In the genomic region with DNA sequence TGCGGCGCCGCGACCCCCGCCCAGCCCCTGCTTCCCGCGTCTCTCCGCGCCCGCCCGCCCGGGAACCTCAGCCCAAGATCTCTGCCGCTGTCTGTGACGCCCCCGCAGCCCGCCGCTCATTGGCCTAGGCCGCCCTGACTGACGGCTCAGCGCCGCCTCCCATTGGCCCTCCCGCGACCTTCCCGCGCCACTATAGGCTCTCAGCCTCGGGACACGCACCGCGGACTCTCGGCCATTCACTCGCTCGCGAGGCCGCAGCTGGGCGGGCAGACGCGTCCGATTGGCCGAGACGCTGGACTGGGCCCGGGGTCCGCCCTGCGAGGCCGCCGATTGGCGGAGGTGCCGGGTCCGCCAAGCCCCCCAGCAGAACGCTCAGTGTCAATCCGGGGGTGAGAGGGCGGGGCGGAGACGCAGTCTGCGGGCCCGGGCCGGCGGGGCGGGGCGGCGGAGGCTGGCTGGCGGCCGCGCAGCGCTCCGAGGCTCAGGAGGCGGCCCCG, we compare ENCODE assay signal across 8 cellular contexts. TPM values are rescaled to one million over a fixed set of nuclear protein-coding genes. Genes with fewer than 3 reads are reported as not detected.
DNase-seq lines count a peak whose midpoint lies in the region; ATAC-seq, FAIRE-seq and TF ChIP-seq lines count a peak whose summit lies in the region.

TSS of gene PRKACA (minus strand) at position 95 of the 497 bp plus-strand sequence. CDS start 215 bp downstream, outside the sequence.

- intact Hi-C loops in activated B cell treated with CpG ODN at 0.5 μM for 24 hours (cut with micrococcal nuclease): loop anchor here (1.0 to 10.0 kb wide), 4 partner anchors 19 to 323 kb away; partner anchors contain the start of genes ASF1B, DCAF15 and ZSWIM4

- peak within 1 kb of the TSS; percentile 98 to 99 for H3K27ac ChIP-seq in small intestine (ENCODE audit: low read depth in 1 of 2, low read length in 1 of 2)

- WGBS in small intestine, 3 donors: 0% methylated on average over 34 to 67 of the region's 67 CpGs

- H3K36me3 Mint-ChIP-seq in activated B cell treated with CpG ODN at 0.5 μM for 24 hours (ENCODE audit: low read depth): peaks cover 1% of the 10 kb centered on the region

- H3K4me3 ChIP-seq in cardiac fibroblast (replicated peaks in 1 of 2; ENCODE audit: low read depth in 2 of 2, low read length in 2 of 2) (peak within 1 kb of the TSS; percentile 80 to 95), small intestine (ENCODE audit: low read depth in 1 of 2, low read length in 2 of 2) (peak within 1 kb of the TSS; percentile 87 to 92)

- H3K27me3 ChIP-seq in small intestine (ENCODE audit: control insufficient read depth in 2 of 2, insufficient read depth in 2 of 2, low read length in 2 of 2): no peaks in the 10 kb centered on the region

- H3K4me3 Mint-ChIP-seq in activated B cell treated with CpG ODN at 0.5 μM for 24 hours: peak within 1 kb of the TSS; percentile 89

- peaks cover 42% of the 10 kb centered on the region for H3K4me1 Mint-ChIP-seq in activated B cell treated with CpG ODN at 0.5 μM for 24 hours

- H3K27me3 Mint-ChIP-seq in activated B cell treated with CpG ODN at 0.5 μM for 24 hours: no peaks in the 10 kb centered on the region

- H3K36me3 ChIP-seq in small intestine (ENCODE audit: control insufficient read depth in 2 of 2, insufficient read depth in 2 of 2, low read length in 2 of 2): no peaks in the 10 kb centered on the region

- peak; percentile 100 for DNase-seq in AG08396 (ENCODE audit: low spot score)
- peak; percentile 89 for DNase-seq in NCI-H345 treated with DMSO at 0.1 percent for 48 hours (lab: John Stamatoyannopoulos, UW; ENCODE audit: unreplicated experiment)
- peak; percentile 95 for DNase-seq in activated B cell treated with CpG ODN at 0.5 μM for 24 hours
- peak; percentile 98 to 99 for DNase-seq in cardiac fibroblast (ENCODE audit: low read depth in 2 of 2)
- peak; percentile 100 for DNase-seq in iPS-NIHi7 (ENCODE audit: extremely low spot score)
- DNase-seq in small intestine: peak; percentile 99

- no peak for TF ChIP-seq CTCF in activated B cell treated with CpG ODN at 0.5 μM for 24 hours (IDR thresholded peaks at IDR 0.05)
- TF ChIP-seq CTCF in cardiac fibroblast (IDR thresholded peaks at IDR 0.05; ENCODE audit: low read depth, low read length): no peak

- peak within 1 kb of the TSS; percentile 68 for H3K27ac Mint-ChIP-seq in activated B cell treated with CpG ODN at 0.5 μM for 24 hours

- ATAC-seq in GM19025 (IDR thresholded peaks at IDR 0.05; ENCODE audit: low read depth, unreplicated experiment) (peak; percentile 91), HG03342 (IDR thresholded peaks at IDR 0.05; ENCODE audit: unreplicated experiment) (peak; percentile 84), activated B cell treated with CpG ODN at 0.5 μM for 24 hours (ENCODE audit: low read depth) (peak; percentile 95)

- H3K9me3 Mint-ChIP-seq in activated B cell treated with CpG ODN at 0.5 μM for 24 hours: no peaks in the 10 kb centered on the region

- H3K4me1 ChIP-seq in small intestine (ENCODE audit: control insufficient read depth in 2 of 2, insufficient read depth in 1 of 2, low read depth in 1 of 2, low read length in 1 of 2): peaks cover 2 to 19% of the 10 kb centered on the region in 2 donors

- H3K9me3 ChIP-seq in small intestine (ENCODE audit: control insufficient read depth, low read depth): no peaks in the 10 kb centered on the region

- CTCF ChIA-PET in activated B cell treated with CpG ODN at 0.5 μM for 24 hours (lab: Charles Lee): interaction anchor here (0.9 to 1.1 kb wide), 2 partner anchors 19 to 57 kb away, joined by 3 to 4 read pairs; partner anchors contain the start of gene ASF1B

- no peak for FAIRE-seq in small intestine (lab: Jason Lieb, UNC)

- POLR2A ChIA-PET in activated B cell treated with CpG ODN at 0.5 μM for 24 hours (lab: Charles Lee): interaction anchor here (0.7 to 2.0 kb wide), 11 partner anchors 19 to 965 kb away, joined by 3 to 8 read pairs (median 5); partner anchors contain the start of gene ASF1B

RNA-seq across cellular contexts. Expression of gene PRKACA, which starts in this region (rescaled TPM):
- total RNA-seq in activated B cell treated with CpG ODN at 0.5 μM for 24 hours: 41.6 and 43.7 TPM in 2 replicates
- polyA plus RNA-seq in small intestine: 10 to 100 TPM; 34.7 to 51.3 (median 37.0) TPM

Comparison
In these comparisons a context has a peak if more than half of its experiments do, and no peak if none do; other contexts are left out.
1. Peak in every context shown above with its lines: DNase-seq, ATAC-seq, H3K4me3 ChIP-seq and H3K27ac ChIP-seq.